ENCODE assay signal across 1 cellular context in the genomic region with DNA sequence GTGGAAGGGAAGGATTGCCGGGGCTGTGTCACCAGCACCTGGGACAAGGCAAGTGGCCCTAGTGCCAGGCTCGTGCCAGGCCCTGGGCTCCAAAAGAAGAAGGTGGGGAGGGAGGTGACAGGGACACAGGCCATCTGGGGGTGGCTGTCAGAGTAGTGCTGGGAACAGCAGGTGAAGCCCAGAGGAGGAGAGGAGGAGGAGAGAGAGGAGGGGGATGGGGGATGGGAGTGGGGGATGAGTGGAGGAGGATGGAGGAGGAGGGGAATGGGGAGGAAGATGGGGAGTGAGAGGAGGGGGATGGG.
TF ChIP-seq lines count a peak whose summit lies in the region.

No MANE protein-coding gene starts in this region.

TF ChIP-seq in GM12878, 131 proteins besides CTCF, POLR2A, EP300 and RAD21:
- peak; percentile 5; the same call in 1 of the 2 replicates for TF ChIP-seq SMARCA5 (IDR thresholded peaks at IDR 0.05)
- TF ChIP-seq CHD2 (IDR thresholded peaks at IDR 0.05; ENCODE audit: borderline replicate concordance, low read depth, low read length): peak; percentile 40; the same call in 1 of the 2 replicates
- 0 out of 2 replicates have a peak, but pooled peaks have one; percentile 12 for TF ChIP-seq PML (IDR thresholded peaks at IDR 0.05; ENCODE audit: low read length)
- 0 out of 2 replicates have a peak, but pooled peaks have one; percentile 24 for TF ChIP-seq LARP7 (IDR thresholded peaks at IDR 0.05)
- no peak for TF ChIP-seq NBN (IDR thresholded peaks at IDR 0.05)
- TF ChIP-seq NR2F1 (conservative IDR thresholded peaks at IDR 0.05): no peak
- TF ChIP-seq, protein P1, sequence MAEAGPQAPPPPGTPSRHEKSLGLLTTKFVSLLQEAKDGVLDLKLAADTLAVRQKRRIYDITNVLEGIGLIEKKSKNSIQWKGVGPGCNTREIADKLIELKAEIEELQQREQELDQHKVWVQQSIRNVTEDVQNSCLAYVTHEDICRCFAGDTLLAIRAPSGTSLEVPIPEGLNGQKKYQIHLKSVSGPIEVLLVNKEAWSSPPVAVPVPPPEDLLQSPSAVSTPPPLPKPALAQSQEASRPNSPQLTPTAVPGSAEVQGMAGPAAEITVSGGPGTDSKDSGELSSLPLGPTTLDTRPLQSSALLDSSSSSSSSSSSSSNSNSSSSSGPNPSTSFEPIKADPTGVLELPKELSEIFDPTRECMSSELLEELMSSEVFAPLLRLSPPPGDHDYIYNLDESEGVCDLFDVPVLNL (IDR thresholded peaks at IDR 0.05; ENCODE audit: low read depth, low read length): no peak
- no peak for TF ChIP-seq TCF12 (IDR thresholded peaks at IDR 0.05; ENCODE audit: low read depth, low read length)
- TF ChIP-seq CREB1 (IDR thresholded peaks at IDR 0.05; ENCODE audit: low read depth): 0 out of 2 replicates have a peak, but pooled peaks have one; percentile 19
- TF ChIP-seq HCFC1 (IDR thresholded peaks at IDR 0.05; ENCODE audit: low read length): no peak
